In genomic region chr22:49765091-49765771, GRCh38 we compare ENCODE assay signal across 18 cellular contexts.
A peak's percentile ranks its signal among the peaks of the same experiment; 100 is the strongest.
DNase-seq lines count a peak whose midpoint lies in the region; ATAC-seq, FAIRE-seq and TF ChIP-seq lines count a peak whose summit lies in the region.
"Had no signal": no experiment of that assay in that cellular context is flagged by ENCODE, and none has a peak within 500 bp of the region (broad histone marks: within the 10 kb centered on the region; RNA-seq: fewer than 3 reads in every experiment).

No MANE protein-coding gene starts in this region.

- H3K4me2 ChIP-seq in HepG2 (ENCODE audit: low read depth, low read length) (no peak overlapping the region), neuronal stem cell (ENCODE audit: insufficient read depth, low read length, poor library complexity, severe bottlenecking) (no peak overlapping the region), mammary epithelial cell (ENCODE audit: insufficient read depth, low read depth, low read length) (no peak overlapping the region)

- no peak for FAIRE-seq in HepG2 (lab: Jason Lieb, UNC)
- FAIRE-seq: astrocyte, colon, GM19239 had no signal

- CTCF ChIA-PET in HepG2 (lab: Yijun Ruan, JAX; ENCODE audit: low intra/inter-chr PET ratio, low total read pairs) (no interaction called here), mammary epithelial cell (lab: Charles Lee; ENCODE audit: low non-redundant PET) (no interaction called here)

- no peak overlapping the region for H2BK5ac ChIP-seq in neuronal stem cell (ENCODE audit: low read length)

- H3K18ac ChIP-seq in neuronal stem cell (ENCODE audit: low read length) = no peak overlapping the region

- BruUV-seq in HepG2 (replicated peaks; lab: Mats Ljungman, UMichigan) (no TSS peak), mammary epithelial cell (replicated peaks; lab: Mats Ljungman, UMichigan) (no TSS peak)

- no peak overlapping the region for H3K4ac ChIP-seq in neuronal stem cell (ENCODE audit: low read length)

- TF ChIP-seq EP300 in HepG2 (IDR thresholded peaks at IDR 0.05; ENCODE audit: low read depth in 2 of 2, low read length in 2 of 2) (no peak), HepG2 (CRISPR knock-in tag; IDR thresholded peaks at IDR 0.05; ENCODE audit: borderline replicate concordance) (no peak)

- H4K8ac ChIP-seq in neuronal stem cell (ENCODE audit: low read depth, low read length) = no peak overlapping the region

- no peak overlapping the region for H2AK5ac ChIP-seq in neuronal stem cell (ENCODE audit: low read depth, low read length)

- in situ Hi-C loops in HepG2 (cut with HindIII; ENCODE audit: extremely low pct_ligation_motif_present, low pct_unique_long_range_greater_than_20kb) = loop anchor here (5.0 kb wide), 2 partner anchors 157 to 267 kb away; no protein-coding TSS in a partner anchor
- in situ Hi-C loops in mammary epithelial cell (cut with MboI; ENCODE audit: low sequenced_read_pairs in 2 of 2) = loop anchor here (10.0 to 25.0 kb wide), 2 partner anchors 270 to 272 kb away; no protein-coding TSS in a partner anchor

- no peak overlapping the region for H4K91ac ChIP-seq in neuronal stem cell (ENCODE audit: low read depth, low read length, poor library complexity)

- H3K4me3 ChIP-seq in right lobe of liver (no peak overlapping the region), HepG2 (replicated peaks in 1 of 3; ENCODE audit: insufficient read depth in 1 of 3, low read depth in 2 of 3, low read length in 3 of 3) (no peak overlapping the region), neuronal stem cell (ENCODE audit: low read length in 2 of 2) (no peak overlapping the region), mammary epithelial cell (replicated peaks in 1 of 3; ENCODE audit: insufficient read depth in 1 of 3, low read depth in 2 of 3, low read length in 3 of 3) (no peak overlapping the region)
- H3K4me3 ChIP-seq: gastrocnemius medialis had no signal

- no peak overlapping the region for H2BK12ac ChIP-seq in neuronal stem cell (ENCODE audit: low read length)

- dilution Hi-C loops in mammary epithelial cell (cut with HindIII; ENCODE audit: low sequenced_read_pairs) = no loop called here

- H3K27me3 ChIP-seq in right lobe of liver (no peaks in the 10 kb centered on the region), HepG2 (ENCODE audit: control insufficient read depth in 1 of 2, insufficient read depth in 2 of 2, low read length in 2 of 2) (peaks cover 0 to 1% of the 10 kb centered on the region in 2 experiments; a peak in 2 of 5 replicates), neuronal stem cell (ENCODE audit: control insufficient read depth in 3 of 3, insufficient read depth in 3 of 3, low read depth in 1 of 3, low read length in 3 of 3) (no peaks in the 10 kb centered on the region), mammary epithelial cell (ENCODE audit: insufficient read depth, low read length) (no peaks in the 10 kb centered on the region)
- H3K27me3 ChIP-seq: gastrocnemius medialis had no signal

- no peak for TF ChIP-seq POLR2A in right lobe of liver (IDR thresholded peaks at IDR 0.05)
- TF ChIP-seq POLR2A in HepG2 (IDR thresholded peaks at IDR 0.05; ENCODE audit: insufficient read depth in 1 of 2, low read depth in 2 of 2, low read length in 2 of 2) = no peak

- peaks cover 0 to 3% (median 0%) of the 10 kb centered on the region in 4 donors for H3K9me3 ChIP-seq in right lobe of liver
- H3K9me3 ChIP-seq in HepG2 (ENCODE audit: low read length) = peaks cover 7% of the 10 kb centered on the region
- no peaks in the 10 kb centered on the region for H3K9me3 ChIP-seq in neuronal stem cell (replicated peaks in 1 of 2; ENCODE audit: control insufficient read depth in 2 of 2, insufficient read depth in 1 of 2, low read depth in 1 of 2, low read length in 2 of 2)
- H3K9me3 ChIP-seq in mammary epithelial cell (replicated peaks; ENCODE audit: insufficient read depth, low read length) = no peaks in the 10 kb centered on the region

- H3K23ac ChIP-seq in neuronal stem cell (ENCODE audit: low read depth, low read length, poor library complexity) = no peak overlapping the region

- no peaks in the 10 kb centered on the region for H3K79me2 ChIP-seq in HepG2 (ENCODE audit: insufficient read depth, low read length)
- H3K79me2 ChIP-seq in mammary epithelial cell (ENCODE audit: insufficient read depth, low read length) = no peaks in the 10 kb centered on the region

- H3K79me1 ChIP-seq in neuronal stem cell (ENCODE audit: low read depth, low read length) = peaks cover 2% of the 10 kb centered on the region

- H3K36me3 ChIP-seq in right lobe of liver (no peaks in the 10 kb centered on the region), HepG2 (replicated peaks in 1 of 2; ENCODE audit: control insufficient read depth in 1 of 2, insufficient read depth in 2 of 2, low read length in 2 of 2) (no peaks in the 10 kb centered on the region), neuronal stem cell (replicated peaks in 1 of 2; ENCODE audit: control insufficient read depth in 2 of 2, insufficient read depth in 2 of 2, low read length in 2 of 2) (no peaks in the 10 kb centered on the region), mammary epithelial cell (ENCODE audit: insufficient read depth, low read length) (no peaks in the 10 kb centered on the region)
- H3K36me3 ChIP-seq: gastrocnemius medialis had no signal

- H3K27ac ChIP-seq in right lobe of liver (no peak overlapping the region), HepG2 (ENCODE audit: extremely low read length, insufficient read depth, low read length) (no peak overlapping the region), neuronal stem cell (replicated peaks; ENCODE audit: low read length) (no peak overlapping the region), mammary epithelial cell (ENCODE audit: insufficient read depth, low read depth, low read length) (no peak overlapping the region)
- H3K27ac ChIP-seq: gastrocnemius medialis had no signal

- no peak for ATAC-seq in right lobe of liver
- no peak for ATAC-seq in HepG2
- ATAC-seq: gastrocnemius medialis had no signal

- intact Hi-C loops in right lobe of liver (cut with DNase I) = loop anchor here (5.0 to 10.0 kb wide), 3 partner anchors 160 to 270 kb away; no protein-coding TSS in a partner anchor
- intact Hi-C loops in HepG2 (cut with micrococcal nuclease; ENCODE audit: unreplicated experiment) = loop anchor here (5.0 to 10.0 kb wide), 2 partner anchors 270 to 382 kb away; no protein-coding TSS in a partner anchor
- intact Hi-C loops in mammary epithelial cell (cut with micrococcal nuclease) = loop anchor here (5.0 kb wide), 2 partner anchors 382 to 442 kb away; no protein-coding TSS in a partner anchor

- POLR2A ChIA-PET in HepG2 (lab: Yijun Ruan, JAX) = no interaction called here

- no peak overlapping the region for H2BK120ac ChIP-seq in neuronal stem cell (ENCODE audit: low read depth, low read length)

- TF ChIP-seq CTCF in right lobe of liver (IDR thresholded peaks at IDR 0.05) (no peak), HepG2 (CRISPR knock-in tag; IDR thresholded peaks at IDR 0.05) (no peak), mammary epithelial cell (conservative IDR thresholded peaks at IDR 0.05 in 1 of 2, IDR thresholded peaks at IDR 0.05 in 1 of 2; ENCODE audit: extremely low read depth in 1 of 2, insufficient read depth in 1 of 2, low read depth in 1 of 2, low read length in 2 of 2) (no peak)

- H4K20me1 ChIP-seq in HepG2 (ENCODE audit: insufficient read depth, low read length) (no peaks in the 10 kb centered on the region), mammary epithelial cell (ENCODE audit: insufficient read depth, low read length) (no peaks in the 10 kb centered on the region)

- DNase-seq in right lobe of liver (peak; percentile 13 to 37 (median 37)), HepG2 (ENCODE audit: low spot score) (no peak), neuronal stem cell (ENCODE audit: low spot score) (no peak), mammary epithelial cell (no peak), HPDE6-E6E7 (ENCODE audit: extremely low spot score) (no peak)
- DNase-seq in activated CD8-positive, alpha-beta memory T cell treated with anti-CD3 and anti-CD28 coated beads, Interleukin-2, amount 50 U/mL, for 4 hours = peak; percentile 7
- DNase-seq in stimulated activated CD4-positive, alpha-beta T cell treated with anti-CD3 and anti-CD28 coated beads, Interleukin-1b, Interleukin-23, amount 100 ng/mL, for 48 hours = no peak
- DNase-seq: activated CD4-positive, alpha-beta T cell treated with anti-CD3 and anti-CD28 coated beads, Interleukin-2, amount 50 U/mL, for 1 hour; DMS 273 treated with DMSO at 0.1 percent for 48 hours; immature natural killer cell; midbrain; NCI-H1092; occipital lobe; SHP77 had no signal

- H3K14ac ChIP-seq in neuronal stem cell (ENCODE audit: low read length) = peak overlapping the region; percentile 1

- H2AFZ ChIP-seq in HepG2 (ENCODE audit: low read length) = no peak overlapping the region
- no peak overlapping the region for H2AFZ ChIP-seq in neuronal stem cell (ENCODE audit: low read length)
- no peak overlapping the region for H2AFZ ChIP-seq in mammary epithelial cell (ENCODE audit: low read depth, low read length)

- H3K4me1 ChIP-seq in right lobe of liver (no peaks in the 10 kb centered on the region), HepG2 (ENCODE audit: insufficient read depth, low read length) (peaks cover 10% of the 10 kb centered on the region), neuronal stem cell (ENCODE audit: control insufficient read depth in 2 of 2, insufficient read depth in 1 of 2, low read depth in 1 of 2, low read length in 2 of 2) (peaks cover 4 to 8% of the 10 kb centered on the region in 2 donors), mammary epithelial cell (ENCODE audit: insufficient read depth, low read length) (peaks cover 21% of the 10 kb centered on the region)

- no peak for TF ChIP-seq RAD21 in HepG2 (CRISPR knock-in tag; IDR thresholded peaks at IDR 0.05)

- no peak overlapping the region for H2BK15ac ChIP-seq in neuronal stem cell (ENCODE audit: low read length)

- H3K9ac ChIP-seq in HepG2 (ENCODE audit: insufficient read depth, low read depth, low read length) = no peak overlapping the region
- no peak overlapping the region for H3K9ac ChIP-seq in neuronal stem cell (ENCODE audit: low read depth, low read length, poor library complexity)
- H3K9ac ChIP-seq in mammary epithelial cell (ENCODE audit: insufficient read depth, low read length) = no peak overlapping the region

- 79% methylated on average over 7 of the region's 17 CpGs for WGBS in right lobe of liver (ENCODE audit: insufficient coverage, low coverage, low lambda C conversion rate, missing lambda C conversion rate)
- 22% methylated on average over 6 of the region's 17 CpGs for WGBS in HepG2 (ENCODE audit: low lambda C conversion rate)
- WGBS in neuronal stem cell (ENCODE audit: extremely low coverage in 2 of 2, insufficient read length in 2 of 2, insufficient replicate concordance in 1 of 2), 2 donors = no CpG with 5 or more reads among the region's 17 CpGs
- 95% methylated on average over 7 of the region's 17 CpGs for WGBS in mammary epithelial cell (ENCODE audit: low coverage, missing lambda C conversion rate)

Comparison
In these comparisons a context has a peak if more than half of its experiments do, and no peak if none do; other contexts are left out.
1. DNase-seq: peak in right lobe of liver (3 of 3) and activated CD8-positive, alpha-beta memory T cell treated with anti-CD3 and anti-CD28 coated beads, Interleukin-2, amount 50 U/mL, for 4 hours (single experiment); none in HepG2 (single experiment), neuronal stem cell (single experiment), mammary epithelial cell (single experiment), HPDE6-E6E7 (single experiment) and stimulated activated CD4-positive, alpha-beta T cell treated with anti-CD3 and anti-CD28 coated beads, Interleukin-1b, Interleukin-23, amount 100 ng/mL, for 48 hours (single experiment).